11 cellular contexts compared by ENCODE assay signal in the genomic region with DNA sequence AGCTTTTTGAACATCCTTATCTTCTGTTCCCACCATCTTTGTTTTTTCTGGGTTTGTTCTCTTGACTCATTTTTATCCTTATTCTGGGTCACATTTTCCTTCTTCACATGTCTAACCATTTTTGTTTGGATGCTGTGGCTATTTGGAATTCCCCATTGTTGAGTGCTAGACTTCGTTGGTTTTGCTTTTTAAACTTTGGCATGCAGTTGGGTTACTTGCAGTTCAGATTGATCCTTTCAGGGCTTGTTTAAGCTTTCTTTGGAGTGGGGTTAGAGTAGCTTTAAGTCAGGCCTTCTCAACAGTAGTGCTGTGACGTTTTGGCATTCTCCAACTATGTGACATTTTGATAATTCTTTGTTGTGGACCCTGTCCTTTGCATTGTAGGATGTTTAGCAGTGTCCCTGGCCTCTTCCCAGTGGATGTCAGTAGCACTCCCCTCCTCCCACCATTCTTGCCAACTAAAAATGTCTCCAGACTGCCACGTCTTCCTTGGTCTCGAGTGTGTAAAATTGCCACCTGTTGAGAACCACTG. TPM values are rescaled to one million over a fixed set of nuclear protein-coding genes. Genes with fewer than 3 reads are reported as not detected.
DNase-seq lines count a peak whose midpoint lies in the region; ATAC-seq, FAIRE-seq and TF ChIP-seq lines count a peak whose summit lies in the region.
"Had no signal": no experiment of that assay in that cellular context is flagged by ENCODE, and none has a peak within 500 bp of the region (broad histone marks: within the 10 kb centered on the region; RNA-seq: fewer than 3 reads in every experiment).

No MANE protein-coding gene starts in this region.

- ATAC-seq in GM12878 (no peak), HG03159 (IDR thresholded peaks at IDR 0.05; ENCODE audit: unreplicated experiment) (no peak), HG03378 (IDR thresholded peaks at IDR 0.05; ENCODE audit: unreplicated experiment) (no peak)

- no peak overlapping the region for H2BK120ac ChIP-seq in mesenchymal stem cell (ENCODE audit: low read depth, low read length)

- peak overlapping the region; percentile 80 for H4K8ac ChIP-seq in mesenchymal stem cell (ENCODE audit: low read length)

- no peak for FAIRE-seq in GM12878 (lab: Jason Lieb, UNC)

- H3K18ac ChIP-seq in mesenchymal stem cell (ENCODE audit: low read depth in 1 of 2, low read length in 2 of 2): peak overlapping the region; percentile 75 to 79

- H3K4me3 ChIP-seq in A673 (ENCODE audit: low read depth, low read length, poor library complexity, severe bottlenecking) (no peak overlapping the region), GM12878 (no peak overlapping the region), mesenchymal stem cell (ENCODE audit: insufficient read depth in 1 of 2, low read depth in 1 of 2, low read length in 2 of 2) (no peak overlapping the region)
- H3K4me3 ChIP-seq: SJSA1, tibial artery had no signal

- BruUV-seq in A673 (replicated peaks; lab: Mats Ljungman, UMichigan) (no TSS peak), GM12878 (replicated peaks; lab: Mats Ljungman, UMichigan) (no TSS peak)

- peak overlapping the region; percentile 53 for H4K91ac ChIP-seq in mesenchymal stem cell (ENCODE audit: low read length)

- H3K4me2 ChIP-seq in GM12878 (ENCODE audit: control insufficient read depth, insufficient read depth): no peak overlapping the region
- H3K4me2 ChIP-seq in mesenchymal stem cell (ENCODE audit: low read length, poor library complexity, severe bottlenecking): no peak overlapping the region

- intact Hi-C loops in A673 (cut with micrococcal nuclease; ENCODE audit: unreplicated experiment): no loop called here
- intact Hi-C loops in GM12878 (cut with micrococcal nuclease; ENCODE audit: unreplicated experiment): no loop called here

- TF ChIP-seq POLR2A in GM12878 (IDR thresholded peaks at IDR 0.05; ENCODE audit: low read depth, low read length): no peak

- H3K79me1 ChIP-seq in mesenchymal stem cell (replicated peaks; ENCODE audit: low read length, poor library complexity, severe bottlenecking): peaks cover 6% of the 10 kb centered on the region

- peaks cover 28% of the 10 kb centered on the region for H3K4me1 ChIP-seq in A673 (ENCODE audit: insufficient read depth, low read length, poor library complexity, severe bottlenecking)
- H3K4me1 ChIP-seq in GM12878 (ENCODE audit: control insufficient read depth, insufficient read depth, low read length): peaks cover 22% of the 10 kb centered on the region
- peaks cover 6% of the 10 kb centered on the region for H3K4me1 ChIP-seq in mesenchymal stem cell (ENCODE audit: control insufficient read depth, insufficient read depth, low read depth, low read length)
- H3K4me1 ChIP-seq: tibial artery had no signal

- in situ Hi-C loops in GM12878 (cut with MboI): no loop called here

- no peaks in the 10 kb centered on the region for H3K9me3 ChIP-seq in A673 (ENCODE audit: low read depth, low read length, poor library complexity, severe bottlenecking)
- H3K9me3 ChIP-seq in GM12878 (replicated peaks; ENCODE audit: control insufficient read depth, insufficient read depth, low read length): no peaks in the 10 kb centered on the region
- H3K9me3 ChIP-seq in mesenchymal stem cell (ENCODE audit: control insufficient read depth, low read length): no peaks in the 10 kb centered on the region
- H3K9me3 ChIP-seq: SJSA1, tibial artery had no signal

- no peak overlapping the region for H3K14ac ChIP-seq in mesenchymal stem cell (ENCODE audit: low read length in 2 of 2)

- RAD21 ChIA-PET in GM12878 (lab: Charles Lee; ENCODE audit: unreplicated experiment): interaction anchor here (1.2 to 15.5 kb wide), 3 partner anchors 13 to 91 kb away, joined by 3 to 399 read pairs (median 3); partner anchors contain the start of gene SLC7A6

- H2BK15ac ChIP-seq in mesenchymal stem cell (ENCODE audit: low read depth, poor library complexity, severe bottlenecking): no peak overlapping the region

- no peaks in the 10 kb centered on the region for H3K27me3 ChIP-seq in A673 (replicated peaks; ENCODE audit: insufficient read depth, low read depth, low read length, poor library complexity)
- H3K27me3 ChIP-seq in GM12878 (replicated peaks in 1 of 2; ENCODE audit: control insufficient read depth in 2 of 2, insufficient read depth in 2 of 2, low read length in 1 of 2): no peaks in the 10 kb centered on the region
- H3K27me3 ChIP-seq in mesenchymal stem cell (ENCODE audit: control insufficient read depth in 1 of 2, insufficient read depth in 1 of 2, low read length in 2 of 2): no peaks in the 10 kb centered on the region
- H3K27me3 ChIP-seq: SJSA1, tibial artery had no signal

- peaks cover 5% of the 10 kb centered on the region for H3K36me3 ChIP-seq in A673 (ENCODE audit: insufficient read depth, low read length, poor library complexity, severe bottlenecking)
- H3K36me3 ChIP-seq in GM12878 (ENCODE audit: control insufficient read depth in 2 of 2, insufficient read depth in 2 of 2, low read length in 1 of 2): peaks cover 1 to 26% of the 10 kb centered on the region in 2 experiments; a peak in 2 of 4 replicates
- peaks cover 14 to 18% of the 10 kb centered on the region in 2 experiments for H3K36me3 ChIP-seq in mesenchymal stem cell (ENCODE audit: control insufficient read depth in 1 of 2, insufficient read depth in 2 of 2, low read depth in 1 of 2, low read length in 2 of 2)

- DNase-seq in A673 (ENCODE audit: low spot score) (no peak), GM03348 (ENCODE audit: low spot score) (peak; percentile 44), GM12878 (ENCODE audit: low read depth, low spot score) (no peak), mesenchymal stem cell (peak; percentile 80), NOMO-1 treated with dmso at 0.1 percent for 144 hours (lab: John Stamatoyannopoulos, UW; ENCODE audit: unreplicated experiment) (no peak)
- no peak for DNase-seq in stimulated activated CD8-positive, alpha-beta memory T cell treated with anti-CD3 and anti-CD28 coated beads, Interleukin-4, amount 100 ng/mL, for 48 hours
- DNase-seq: effector CD4-positive, alpha-beta T cell had no signal

- no peak overlapping the region for H3K23ac ChIP-seq in mesenchymal stem cell (ENCODE audit: low read length in 2 of 2)

- peak overlapping the region; percentile 47 for H3K27ac ChIP-seq in A673 (ENCODE audit: low read depth, low read length, poor library complexity, severe bottlenecking)
- H3K27ac ChIP-seq in GM12878 (ENCODE audit: control insufficient read depth, insufficient read depth): peak overlapping the region; percentile 26; the same call in 1 of the 2 replicates
- peak overlapping the region; percentile 30 for H3K27ac ChIP-seq in mesenchymal stem cell (ENCODE audit: low read length, poor library complexity, severe bottlenecking)
- H3K27ac ChIP-seq: SJSA1 had no signal

- POLR2A ChIA-PET in A673 (lab: Charles Lee; ENCODE audit: low non-redundant PET) (no interaction called here), GM12878 (lab: Charles Lee) (interaction anchor here (0.9 to 1.1 kb wide), 3 partner anchors 24 to 95 kb away, joined by 3 read pairs; no protein-coding TSS in a partner anchor)

- H3K9ac ChIP-seq in GM12878 (ENCODE audit: control insufficient read depth, insufficient read depth, low read length) (no peak overlapping the region), mesenchymal stem cell (ENCODE audit: low read length) (peak overlapping the region; percentile 63)

- no peak for TF ChIP-seq RAD21 in GM12878 (IDR thresholded peaks at IDR 0.05; ENCODE audit: insufficient read depth, low read depth, low read length)

- TF ChIP-seq EP300 in GM12878 (IDR thresholded peaks at IDR 0.05; ENCODE audit: borderline replicate concordance in 1 of 2, control insufficient read depth in 1 of 2, low read depth in 2 of 2, low read length in 2 of 2): no peak

- CTCF ChIA-PET in A673 (lab: Charles Lee) (interaction anchor here (0.5 to 1.3 kb wide), 3 partner anchors 68 to 309 kb away, joined by 3 to 4 read pairs (median 3); partner anchors contain the start of gene SLC7A6), GM12878 (lab: Yijun Ruan, JAX) (interaction anchor here (1.0 to 21.7 kb wide), 6 partner anchors 28 to 139 kb away, joined by 3 to 747 read pairs (median 3); partner anchors contain the start of genes PLA2G15 and SLC7A6)

- peak overlapping the region in 1 of 2 experiments; percentile 61 for H2BK12ac ChIP-seq in mesenchymal stem cell (ENCODE audit: low read length in 2 of 2)

- SMC1A ChIA-PET in GM12878 (lab: Charles Lee; ENCODE audit: uncharacterized antibody, unreplicated experiment): interaction anchor here (0.6 to 2.9 kb wide), 8 partner anchors 13 to 174 kb away, joined by 3 to 15 read pairs (median 4); partner anchors contain the start of gene SLC7A6

- no peak overlapping the region for H2AK5ac ChIP-seq in mesenchymal stem cell (ENCODE audit: low read length, severe bottlenecking)

- H4K20me1 ChIP-seq in GM12878 (ENCODE audit: control insufficient read depth, insufficient read depth): no peaks in the 10 kb centered on the region

- WGBS in GM12878 (ENCODE audit: insufficient coverage, insufficient replicate concordance, low lambda C conversion rate, missing lambda C conversion rate): 61% methylated on average over 4 of the region's 4 CpGs
- 19% methylated on average over 4 of the region's 4 CpGs for WGBS in mesenchymal stem cell

- H2AFZ ChIP-seq in GM12878 (ENCODE audit: control insufficient read depth, low read depth, low read length) (no peak overlapping the region), mesenchymal stem cell (ENCODE audit: low read depth, low read length) (no peak overlapping the region)

- no peak overlapping the region for H2BK5ac ChIP-seq in mesenchymal stem cell (ENCODE audit: low read depth, low read length, poor library complexity, severe bottlenecking)

- peak overlapping the region; percentile 9 to 57 for H3K4ac ChIP-seq in mesenchymal stem cell (ENCODE audit: low read depth in 1 of 2, low read length in 2 of 2)

- TF ChIP-seq CTCF in A673 (conservative IDR thresholded peaks at IDR 0.05; ENCODE audit: low read depth, low read length): no peak
- TF ChIP-seq CTCF in GM12878 (IDR thresholded peaks at IDR 0.05 in 2 of 3, conservative IDR thresholded peaks at IDR 0.05 in 1 of 3; ENCODE audit: control insufficient read depth in 2 of 3, extremely low read depth in 1 of 3, insufficient read depth in 1 of 3, low read depth in 3 of 3, low read length in 3 of 3): no peak

- H3K79me2 ChIP-seq in GM12878 (ENCODE audit: control insufficient read depth, insufficient read depth, low read length): no peaks in the 10 kb centered on the region

RNA-seq across cellular contexts. Expression of gene PRMT7, which starts 21.1 kb away (rescaled TPM):
- total RNA-seq in A673 (2021) (60.2 and 66.2 TPM in 2 replicates), GM12878 (2014; rRNA removed) (45.8 and 48.5 TPM in 2 replicates), GM12878 (2014; rRNA removed; fragmentation: Illumina TruSeq; extraction: Trizol) (32.6 and 33.4 TPM in 2 replicates), GM12878 (2021) (45.4 and 47.6 TPM in 2 replicates)
- total RNA-seq in GM12878 (2013; cell fraction: nucleolus; rRNA removed): 287 and 321 TPM in 2 replicates
- 16.4 TPM for polyA plus RNA-seq in GM12878 (2011; ENCODE audit: low read depth)
- polyA plus RNA-seq in GM12878 (2011; rRNA removed) (40.7 and 49.3 TPM in 2 replicates), GM12878 (2014; fragmentation: Illumina TruSeq; extraction: Trizol) (28.6 and 43.3 TPM in 2 replicates), GM12878 (2014; fragmentation: Nextera tagmentation; extraction: Ambion mirVana) (1 to 10 TPM; 5.1 to 5.6 TPM), GM12878 (2014; rRNA removed) (52.4 and 56.1 TPM in 2 replicates), GM12878 (2016; fragmentation: Nextera tagmentation; extraction: Ambion mirVana) (10 to 100 TPM; 36.9 to 40.7 TPM)
- polyA plus RNA-seq in GM12878 (2011; cell fraction: cytosol; rRNA removed): 51.4 and 85.8 TPM in 2 replicates
- 460 and 573 TPM in 2 replicates for polyA plus RNA-seq in GM12878 (2011; cell fraction: nucleus; rRNA removed)
- 32.4 and 33.5 TPM in 2 replicates for polyA plus RNA-seq in GM12878 (2012)
- 54.9 and 77.8 TPM in 2 replicates for polyA minus RNA-seq in GM12878 (2011; rRNA and poly(A)+ RNA removed)
- polyA minus RNA-seq in GM12878 (2011; cell fraction: cytosol; rRNA and poly(A)+ RNA removed): 20.1 and 21.9 TPM in 2 replicates
- 77.7 and 124 TPM in 2 replicates for polyA minus RNA-seq in GM12878 (2011; cell fraction: nucleus; rRNA and poly(A)+ RNA removed)
- polyA plus RNA-seq in mesenchymal stem cell (2013, experiment 1 of 2): 14.6 TPM
- 14.7 TPM for polyA plus RNA-seq in mesenchymal stem cell (2013, experiment 2 of 2)

RNA-seq across cellular contexts. Expression of gene SLC7A6OS, which starts 21.2 kb away (rescaled TPM):
- total RNA-seq in A673 (2021): 24.5 and 25.3 TPM in 2 replicates
- total RNA-seq in GM12878 (2013; cell fraction: nucleolus; rRNA removed): 46.8 and 51.0 TPM in 2 replicates
- total RNA-seq in GM12878 (2014; rRNA removed): 16.0 and 17.7 TPM in 2 replicates
- total RNA-seq in GM12878 (2014; rRNA removed; fragmentation: Illumina TruSeq; extraction: Trizol): 17.7 and 18.1 TPM in 2 replicates
- total RNA-seq in GM12878 (2021): 17.7 and 22.0 TPM in 2 replicates
- polyA plus RNA-seq in GM12878 (2011; ENCODE audit: low read depth): 11.8 TPM
- 17.8 and 19.6 TPM in 2 replicates for polyA plus RNA-seq in GM12878 (2011; rRNA removed)
- 8.7 and 9.2 TPM in 2 replicates for polyA plus RNA-seq in GM12878 (2011; cell fraction: cytosol; rRNA removed)
- 28.2 and 29.3 TPM in 2 replicates for polyA plus RNA-seq in GM12878 (2011; cell fraction: nucleus; rRNA removed)
- 14.3 and 16.2 TPM in 2 replicates for polyA plus RNA-seq in GM12878 (2012)
- polyA plus RNA-seq in GM12878 (2014; fragmentation: Illumina TruSeq; extraction: Trizol): 16.0 and 16.8 TPM in 2 replicates
- 1 to 10 TPM; 2.9 to 6.4 TPM for polyA plus RNA-seq in GM12878 (2014; fragmentation: Nextera tagmentation; extraction: Ambion mirVana)
- 13.9 and 16.0 TPM in 2 replicates for polyA plus RNA-seq in GM12878 (2014; rRNA removed)
- polyA plus RNA-seq in GM12878 (2016; fragmentation: Nextera tagmentation; extraction: Ambion mirVana): 10 to 100 TPM; 23.8 to 27.4 TPM
- polyA minus RNA-seq in GM12878 (2011; rRNA and poly(A)+ RNA removed): 11.2 and 13.8 TPM in 2 replicates
- 2.8 and 2.9 TPM in 2 replicates for polyA minus RNA-seq in GM12878 (2011; cell fraction: cytosol; rRNA and poly(A)+ RNA removed)
- polyA minus RNA-seq in GM12878 (2011; cell fraction: nucleus; rRNA and poly(A)+ RNA removed): 10.0 and 16.6 TPM in 2 replicates
- 7.0 TPM for polyA plus RNA-seq in mesenchymal stem cell (2013, experiment 1 of 2)
- 7.0 TPM for polyA plus RNA-seq in mesenchymal stem cell (2013, experiment 2 of 2)

Comparison
In these comparisons a context has a peak if more than half of its experiments do, and no peak if none do; other contexts are left out.
1. DNase-seq: peak in GM03348 (single experiment) and mesenchymal stem cell (single experiment); none in A673 (single experiment), GM12878 (single experiment), NOMO-1 treated with dmso at 0.1 percent for 144 hours (single experiment) and stimulated activated CD8-positive, alpha-beta memory T cell treated with anti-CD3 and anti-CD28 coated beads, Interleukin-4, amount 100 ng/mL, for 48 hours (single experiment).
2. Peak in every context shown above with its lines, with median percentiles within 50 percentile points of each other: H3K27ac ChIP-seq.